ENCODE assay signal across 16 cellular contexts in genomic region chr1:189678779-189679178, GRCh38.
DNase-seq lines count a peak whose midpoint lies in the region; ATAC-seq, FAIRE-seq and TF ChIP-seq lines count a peak whose summit lies in the region.
"Had no signal": no experiment of that assay in that cellular context is flagged by ENCODE, and none has a peak within 500 bp of the region (broad histone marks: within the 10 kb centered on the region; RNA-seq: fewer than 3 reads in every experiment).

No MANE protein-coding gene starts in this region.

- TF ChIP-seq CTCF in C4-2B (conservative IDR thresholded peaks at IDR 0.05) (peak; percentile 81), GM12878 (IDR thresholded peaks at IDR 0.05 in 2 of 3, conservative IDR thresholded peaks at IDR 0.05 in 1 of 3; ENCODE audit: control insufficient read depth in 2 of 3, extremely low read depth in 1 of 3, insufficient read depth in 1 of 3, low read depth in 3 of 3, low read length in 3 of 3) (peak in 2 of 3 experiments; percentile 18 to 29; a peak in 2 of 6 replicates), HepG2 (CRISPR knock-in tag; IDR thresholded peaks at IDR 0.05) (0 out of 2 replicates have a peak, but pooled peaks have one; percentile 31)

- H3K79me2 ChIP-seq in GM12878 (ENCODE audit: control insufficient read depth, insufficient read depth, low read length): no peaks in the 10 kb centered on the region
- no peaks in the 10 kb centered on the region for H3K79me2 ChIP-seq in HepG2 (ENCODE audit: insufficient read depth, low read length)

- no peak for TF ChIP-seq POLR2A in GM12878 (IDR thresholded peaks at IDR 0.05; ENCODE audit: low read depth, low read length)
- no peak for TF ChIP-seq POLR2A in HepG2 (IDR thresholded peaks at IDR 0.05; ENCODE audit: insufficient read depth in 1 of 2, low read depth in 2 of 2, low read length in 2 of 2)

- in situ Hi-C loops in GM12878 (cut with MboI): no loop called here
- in situ Hi-C loops in HepG2 (cut with HindIII; ENCODE audit: extremely low pct_ligation_motif_present, low pct_unique_long_range_greater_than_20kb): no loop called here

- CTCF ChIA-PET in GM12878 (lab: Yijun Ruan, JAX): interaction anchor here (1.5 kb wide), 1 partner anchor 250 kb away, joined by 4 read pairs; no protein-coding TSS in a partner anchor
- CTCF ChIA-PET in HepG2 (lab: Yijun Ruan, JAX; ENCODE audit: low intra/inter-chr PET ratio, low total read pairs): no interaction called here

- H4K20me1 ChIP-seq in GM12878 (ENCODE audit: control insufficient read depth, insufficient read depth): no peaks in the 10 kb centered on the region
- H4K20me1 ChIP-seq in HepG2 (ENCODE audit: insufficient read depth, low read length): no peaks in the 10 kb centered on the region

- POLR2A ChIA-PET in GM12878 (lab: Charles Lee): no interaction called here
- POLR2A ChIA-PET in HepG2 (lab: Yijun Ruan, JAX): no interaction called here

- H3K27me3 ChIP-seq in GM12878 (replicated peaks in 1 of 2; ENCODE audit: control insufficient read depth in 2 of 2, insufficient read depth in 2 of 2, low read length in 1 of 2) (no peaks in the 10 kb centered on the region), HepG2 (ENCODE audit: control insufficient read depth in 1 of 2, insufficient read depth in 2 of 2, low read length in 2 of 2) (no peaks in the 10 kb centered on the region)
- H3K27me3 ChIP-seq: gastroesophageal sphincter, pancreas had no signal

- H3K9me3 ChIP-seq in GM12878 (replicated peaks; ENCODE audit: control insufficient read depth, insufficient read depth, low read length) (no peaks in the 10 kb centered on the region), HepG2 (ENCODE audit: low read length) (no peaks in the 10 kb centered on the region)
- H3K9me3 ChIP-seq: gastroesophageal sphincter, pancreas had no signal

- DNase-seq in GM12878 (ENCODE audit: low read depth, low spot score): no peak
- DNase-seq in HepG2 (ENCODE audit: low spot score): no peak
- no peak for DNase-seq in HT-29 (ENCODE audit: low spot score)
- DNase-seq in HTR-8/SVneo (ENCODE audit: insufficient read length, low spot score): no peak
- DNase-seq in ureter (ENCODE audit: low spot score): no peak
- DNase-seq: DND-41; effector memory CD8-positive, alpha-beta T cell; NCI-H1105; NCI-H226; pancreas; T-helper 1 cell had no signal

- TF ChIP-seq RAD21 in Ishikawa (IDR thresholded peaks at IDR 0.05; ENCODE audit: low read depth) (no peak), GM12878 (IDR thresholded peaks at IDR 0.05; ENCODE audit: insufficient read depth, low read depth, low read length) (0 out of 2 replicates have a peak, but pooled peaks have one; percentile 2), HepG2 (CRISPR knock-in tag; IDR thresholded peaks at IDR 0.05) (no peak)

- no peak for FAIRE-seq in GM12878 (lab: Jason Lieb, UNC)
- FAIRE-seq in HepG2 (lab: Jason Lieb, UNC): no peak
- FAIRE-seq in HTR-8/SVneo (lab: Jason Lieb, UNC): no peak
- FAIRE-seq: keratinocyte, pancreas had no signal

- H3K9ac ChIP-seq in GM12878 (ENCODE audit: control insufficient read depth, insufficient read depth, low read length) (no peak overlapping the region), HepG2 (ENCODE audit: insufficient read depth, low read depth, low read length) (no peak overlapping the region)

- RAD21 ChIA-PET in GM12878 (lab: Charles Lee; ENCODE audit: unreplicated experiment): no interaction called here

- H3K27ac ChIP-seq in C4-2B (no peak overlapping the region), GM12878 (ENCODE audit: control insufficient read depth, insufficient read depth) (no peak overlapping the region), HepG2 (ENCODE audit: extremely low read length, insufficient read depth, low read length) (no peak overlapping the region)
- H3K27ac ChIP-seq: gastroesophageal sphincter, pancreas had no signal

- H3K36me3 ChIP-seq in GM12878 (ENCODE audit: control insufficient read depth in 2 of 2, insufficient read depth in 2 of 2, low read length in 1 of 2) (no peaks in the 10 kb centered on the region), HepG2 (replicated peaks in 1 of 2; ENCODE audit: control insufficient read depth in 1 of 2, insufficient read depth in 2 of 2, low read length in 2 of 2) (no peaks in the 10 kb centered on the region)
- H3K36me3 ChIP-seq: gastroesophageal sphincter, pancreas had no signal

- H3K4me2 ChIP-seq in GM12878 (ENCODE audit: control insufficient read depth, insufficient read depth) (no peak overlapping the region), HepG2 (ENCODE audit: low read depth, low read length) (no peak overlapping the region)

- H3K4me1 ChIP-seq in GM12878 (ENCODE audit: control insufficient read depth, insufficient read depth, low read length) (no peaks in the 10 kb centered on the region), HepG2 (ENCODE audit: insufficient read depth, low read length) (peaks cover 6% of the 10 kb centered on the region)
- H3K4me1 ChIP-seq: gastroesophageal sphincter, pancreas had no signal

- H2AFZ ChIP-seq in GM12878 (ENCODE audit: control insufficient read depth, low read depth, low read length) (no peak overlapping the region), HepG2 (ENCODE audit: low read length) (no peak overlapping the region)

- BruUV-seq in GM12878 (replicated peaks; lab: Mats Ljungman, UMichigan): no TSS peak
- no TSS peak for BruUV-seq in HepG2 (replicated peaks; lab: Mats Ljungman, UMichigan)

- ATAC-seq in GM12878 (0 out of 3 replicates have a peak, but pooled peaks have one; percentile 29), HepG2 (peak; percentile 45; the same call in 2 of the 3 replicates), GM18520 (IDR thresholded peaks at IDR 0.05; ENCODE audit: unreplicated experiment) (no peak)
- ATAC-seq: effector memory CD8-positive, alpha-beta T cell; gastroesophageal sphincter; pancreas had no signal

- no peak overlapping the region for H3K4me3 ChIP-seq in GM12878
- H3K4me3 ChIP-seq in HepG2 (replicated peaks in 1 of 3; ENCODE audit: insufficient read depth in 1 of 3, low read depth in 2 of 3, low read length in 3 of 3): no peak overlapping the region
- H3K4me3 ChIP-seq: gastroesophageal sphincter, pancreas had no signal

- TF ChIP-seq EP300 in Ishikawa (IDR thresholded peaks at IDR 0.05; ENCODE audit: borderline replicate concordance) (no peak), GM12878 (IDR thresholded peaks at IDR 0.05; ENCODE audit: borderline replicate concordance in 1 of 2, control insufficient read depth in 1 of 2, low read depth in 2 of 2, low read length in 2 of 2) (no peak), HepG2 (IDR thresholded peaks at IDR 0.05; ENCODE audit: low read depth in 2 of 2, low read length in 2 of 2) (no peak), HepG2 (CRISPR knock-in tag; IDR thresholded peaks at IDR 0.05; ENCODE audit: borderline replicate concordance) (no peak)

- intact Hi-C loops in GM12878 (cut with micrococcal nuclease; ENCODE audit: unreplicated experiment): no loop called here
- intact Hi-C loops in HepG2 (cut with micrococcal nuclease; ENCODE audit: unreplicated experiment): no loop called here

- SMC1A ChIA-PET in GM12878 (lab: Charles Lee; ENCODE audit: uncharacterized antibody, unreplicated experiment): no interaction called here

- 54% methylated on average over 3 of the region's 3 CpGs for WGBS in GM12878 (ENCODE audit: insufficient coverage, insufficient replicate concordance, low lambda C conversion rate, missing lambda C conversion rate)
- 22% methylated on average over 3 of the region's 3 CpGs for WGBS in HepG2 (ENCODE audit: low lambda C conversion rate)

TF ChIP-seq in Ishikawa, 13 proteins besides CTCF, POLR2A, EP300 and RAD21:
- TF ChIP-seq TEAD4 (IDR thresholded peaks at IDR 0.05) (0 out of 2 replicates have a peak, but pooled peaks have one; percentile 14), FOXM1 (IDR thresholded peaks at IDR 0.05; ENCODE audit: borderline replicate concordance, low read depth) (no peak)

TF ChIP-seq in GM12878, 131 proteins besides CTCF, POLR2A, EP300 and RAD21 (continues in another document):
- TF ChIP-seq MXI1 (IDR thresholded peaks at IDR 0.05; ENCODE audit: low read depth, low read length) (no peak), GATAD2B (conservative IDR thresholded peaks at IDR 0.05; ENCODE audit: low read depth) (no peak), TCF3 (IDR thresholded peaks at IDR 0.05; ENCODE audit: borderline replicate concordance, insufficient read depth, low read depth, low read length) (no peak)

TF ChIP-seq in HepG2, 621 proteins besides CTCF, POLR2A, EP300 and RAD21:
- TF ChIP-seq NFRKB (IDR thresholded peaks at IDR 0.05): no peak
- peak; percentile 76 for TF ChIP-seq TEAD3 (CRISPR knock-in tag; optimal IDR thresholded peaks at IDR 0.05; ENCODE audit: borderline replicate concordance)
TF ChIP-seq in HepG2: peak in this region for 1.

Comparison
In these comparisons a context has a peak if more than half of its experiments do, and no peak if none do; other contexts are left out.
1. CTCF ChIP-seq: peak in every context shown above with its lines; median percentile 81 in C4-2B; 31 in HepG2; 24 in GM12878.